ENCODE assay signal across 21 cellular contexts in the genomic region with DNA sequence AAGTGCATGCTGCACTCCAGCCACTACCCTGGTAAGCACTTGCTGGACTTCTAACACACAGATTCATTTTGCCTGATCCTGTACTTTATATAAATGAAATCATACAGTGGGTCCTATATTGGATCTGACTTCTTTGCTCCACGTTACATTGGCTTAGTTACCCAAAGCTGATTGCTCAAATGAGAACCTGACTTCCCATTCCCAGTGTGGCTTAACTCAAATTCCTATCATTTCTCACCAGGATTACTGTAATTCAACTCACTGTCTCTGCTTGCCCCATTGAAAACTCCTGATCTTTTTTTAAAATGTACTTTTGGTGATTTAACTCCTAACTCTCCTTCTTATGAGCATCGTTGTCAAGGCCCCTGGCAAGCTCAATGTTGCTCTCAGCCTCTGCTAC. TPM values are rescaled to one million over a fixed set of nuclear protein-coding genes. Genes with fewer than 3 reads are reported as not detected.
A peak's percentile ranks its signal among the peaks of the same experiment; 100 is the strongest.
DNase-seq lines count a peak whose midpoint lies in the region; ATAC-seq and TF ChIP-seq lines count a peak whose summit lies in the region.
"Had no signal": no experiment of that assay in that cellular context is flagged by ENCODE, and none has a peak within 500 bp of the region (broad histone marks: within the 10 kb centered on the region; RNA-seq: fewer than 3 reads in every experiment).

No MANE protein-coding gene starts in this region.

- no peaks in the 10 kb centered on the region for H3K27me3 ChIP-seq in CD8-positive, alpha-beta memory T cell (ENCODE audit: insufficient read depth, low read length, poor library complexity, severe bottlenecking)
- H3K27me3 ChIP-seq: Peyer's patch, tibial nerve had no signal

- no peak overlapping the region for H3K27ac ChIP-seq in CD8-positive, alpha-beta memory T cell (ENCODE audit: low read depth, low read length)
- H3K27ac ChIP-seq: A549, C4-2B, Peyer's patch, tibial nerve had no signal

- peak overlapping the region; percentile 94 for H3K27ac Mint-ChIP-seq in activated CD4-positive, alpha-beta T cell treated with anti-CD3 and anti-CD28 coated beads, Interleukin-2, amount 10 ng/mL, durations not matched to agents 7 days and 5 days
- H3K27ac Mint-ChIP-seq in CD8-positive, alpha-beta memory T cell: peak overlapping the region in 7 of 8 donors; percentile 12 to 73 (median 33)
- peak overlapping the region; percentile 8 for H3K27ac Mint-ChIP-seq in activated naive CD8-positive, alpha-beta T cell treated with anti-CD3 and anti-CD28 coated beads for 36 hours
- H3K27ac Mint-ChIP-seq in natural killer cell: peak overlapping the region in 1 of 2 donors; percentile 69
- H3K27ac Mint-ChIP-seq: memory B cell had no signal

- no peaks in the 10 kb centered on the region for H3K9me3 ChIP-seq in CD8-positive, alpha-beta memory T cell (ENCODE audit: low read length)
- H3K9me3 ChIP-seq: HAP-1, Peyer's patch, tibial nerve had no signal

- no peak for ATAC-seq in natural killer cell
- ATAC-seq in HG02642 (IDR thresholded peaks at IDR 0.05; ENCODE audit: poor library complexity, unreplicated experiment): no peak
- no peak for ATAC-seq in HG02798 (IDR thresholded peaks at IDR 0.05; ENCODE audit: poor library complexity, unreplicated experiment)
- no peak for ATAC-seq in HG02571 (IDR thresholded peaks at IDR 0.05; ENCODE audit: unreplicated experiment)
- ATAC-seq: A549, SK-N-SH treated with all-trans-retinoic acid at 6 μM for 48 hours had no signal

- peaks cover 16% of the 10 kb centered on the region for H3K9me3 Mint-ChIP-seq in activated CD4-positive, alpha-beta T cell treated with anti-CD3 and anti-CD28 coated beads, Interleukin-2, amount 10 ng/mL, durations not matched to agents 7 days and 5 days
- no peaks in the 10 kb centered on the region for H3K9me3 Mint-ChIP-seq in CD8-positive, alpha-beta memory T cell
- peaks cover 2% of the 10 kb centered on the region for H3K9me3 Mint-ChIP-seq in activated naive CD8-positive, alpha-beta T cell treated with anti-CD3 and anti-CD28 coated beads for 36 hours
- peaks cover 0 to 2% of the 10 kb centered on the region in 2 donors for H3K9me3 Mint-ChIP-seq in natural killer cell

- peaks cover 39% of the 10 kb centered on the region for H3K4me1 ChIP-seq in CD8-positive, alpha-beta memory T cell (ENCODE audit: insufficient read depth, low read length)
- H3K4me1 ChIP-seq: HAP-1 had no signal

- H3K27me3 Mint-ChIP-seq in activated CD4-positive, alpha-beta T cell treated with anti-CD3 and anti-CD28 coated beads, Interleukin-2, amount 10 ng/mL, durations not matched to agents 7 days and 5 days: no peaks in the 10 kb centered on the region
- H3K27me3 Mint-ChIP-seq in CD8-positive, alpha-beta memory T cell: no peaks in the 10 kb centered on the region
- H3K27me3 Mint-ChIP-seq in activated naive CD8-positive, alpha-beta T cell treated with anti-CD3 and anti-CD28 coated beads for 36 hours: no peaks in the 10 kb centered on the region
- no peaks in the 10 kb centered on the region for H3K27me3 Mint-ChIP-seq in natural killer cell (ENCODE audit: low read depth in 2 of 2)

- no peak for TF ChIP-seq CTCF in natural killer cell (IDR thresholded peaks at IDR 0.05)

- peak overlapping the region; percentile 33 for H3K4me3 ChIP-seq in CD8-positive, alpha-beta memory T cell (ENCODE audit: low read length)
- H3K4me3 ChIP-seq: A549, HAP-1, tibial nerve had no signal

- peaks cover 74% of the 10 kb centered on the region for H3K36me3 Mint-ChIP-seq in activated CD4-positive, alpha-beta T cell treated with anti-CD3 and anti-CD28 coated beads, Interleukin-2, amount 10 ng/mL, durations not matched to agents 7 days and 5 days (ENCODE audit: low read depth)
- peaks cover 2 to 8% (median 4%) of the 10 kb centered on the region in 3 donors for H3K36me3 Mint-ChIP-seq in CD8-positive, alpha-beta memory T cell
- peaks cover 2% of the 10 kb centered on the region for H3K36me3 Mint-ChIP-seq in activated naive CD8-positive, alpha-beta T cell treated with anti-CD3 and anti-CD28 coated beads for 36 hours
- no peaks in the 10 kb centered on the region for H3K36me3 Mint-ChIP-seq in natural killer cell

- POLR2A ChIA-PET in activated CD4-positive, alpha-beta T cell treated with anti-CD3 and anti-CD28 coated beads, Interleukin-2, amount 10 ng/mL, durations not matched to agents 7 days and 5 days (lab: Charles Lee): interaction anchor here (2.1 to 4.0 kb wide), 2 partner anchors 13 to 30 kb away, joined by 5 to 69 read pairs; partner anchors contain the start of gene CMPK2
- POLR2A ChIA-PET in CD8-positive, alpha-beta memory T cell (lab: Charles Lee): no interaction called here

- no peaks in the 10 kb centered on the region for H3K36me3 ChIP-seq in CD8-positive, alpha-beta memory T cell (ENCODE audit: insufficient read depth, low read length)
- H3K36me3 ChIP-seq: HAP-1, Peyer's patch had no signal

- DNase-seq in activated CD4-positive, alpha-beta T cell treated with anti-CD3 and anti-CD28 coated beads, Interleukin-2, amount 10 ng/mL, durations not matched to agents 7 days and 5 days: no peak
- no peak for DNase-seq in activated CD4-positive, alpha-beta T cell treated with anti-CD3 and anti-CD28 coated beads, Interleukin-2, amount 50 U/mL, for 1 hour
- no peak for DNase-seq in CD8-positive, alpha-beta memory T cell
- no peak for DNase-seq in activated naive CD8-positive, alpha-beta T cell treated with anti-CD3 and anti-CD28 coated beads for 36 hours
- no peak for DNase-seq in natural killer cell
- DNase-seq: caudate nucleus; effector CD8-positive, alpha-beta T cell; glutamatergic neuron; NCI-H1417 treated with DMSO at 0.1 percent for 48 hours; Peyer's patch; stimulated activated CD4-positive, alpha-beta T cell treated with anti-CD3 and anti-CD28 coated beads, Interleukin-12 subunit alpha, Interleukin-12 subunit beta, amount 100 ng/mL, for 4 hours had no signal

- intact Hi-C loops in natural killer cell (cut with micrococcal nuclease): no loop called here

- peak overlapping the region; percentile 99 for H3K4me3 Mint-ChIP-seq in activated CD4-positive, alpha-beta T cell treated with anti-CD3 and anti-CD28 coated beads, Interleukin-2, amount 10 ng/mL, durations not matched to agents 7 days and 5 days
- peak overlapping the region; percentile 55 to 97 (median 58) for H3K4me3 Mint-ChIP-seq in CD8-positive, alpha-beta memory T cell
- H3K4me3 Mint-ChIP-seq in activated naive CD8-positive, alpha-beta T cell treated with anti-CD3 and anti-CD28 coated beads for 36 hours: peak overlapping the region; percentile 69
- H3K4me3 Mint-ChIP-seq in natural killer cell: peak overlapping the region; percentile 86
- H3K4me3 Mint-ChIP-seq: memory B cell had no signal

- H3K4me1 Mint-ChIP-seq in activated CD4-positive, alpha-beta T cell treated with anti-CD3 and anti-CD28 coated beads, Interleukin-2, amount 10 ng/mL, durations not matched to agents 7 days and 5 days: peaks cover 59% of the 10 kb centered on the region
- H3K4me1 Mint-ChIP-seq in CD8-positive, alpha-beta memory T cell: peaks cover 44 to 53% (median 49%) of the 10 kb centered on the region in 3 donors
- peaks cover 50% of the 10 kb centered on the region for H3K4me1 Mint-ChIP-seq in activated naive CD8-positive, alpha-beta T cell treated with anti-CD3 and anti-CD28 coated beads for 36 hours
- peaks cover 38 to 39% of the 10 kb centered on the region in 2 donors for H3K4me1 Mint-ChIP-seq in natural killer cell

- CTCF ChIA-PET in activated CD4-positive, alpha-beta T cell treated with anti-CD3 and anti-CD28 coated beads, Interleukin-2, amount 10 ng/mL, durations not matched to agents 7 days and 5 days (lab: Charles Lee): interaction anchor here (0.7 to 3.3 kb wide), 6 partner anchors 11 to 166 kb away, joined by 3 to 13 read pairs (median 5); partner anchors contain the start of gene CMPK2
- CTCF ChIA-PET in CD8-positive, alpha-beta memory T cell (lab: Charles Lee): interaction anchor here (1.2 to 2.8 kb wide), 3 partner anchors 10 to 31 kb away, joined by 4 to 24 read pairs (median 4); partner anchors contain the start of gene CMPK2

RNA-seq across cellular contexts. Expression of gene RSAD2, which starts 1.4 kb away (rescaled TPM):
- 100 to 1,000 TPM; 100 to 101 TPM for total RNA-seq in activated CD4-positive, alpha-beta T cell treated with anti-CD3 and anti-CD28 coated beads, Interleukin-2, amount 10 ng/mL, durations not matched to agents 7 days and 5 days
- total RNA-seq in CD8-positive, alpha-beta memory T cell: under 1 TPM; 0.85 to 1.00 TPM
- 7.6 TPM for polyA plus RNA-seq in CD8-positive, alpha-beta memory T cell
- total RNA-seq in activated naive CD8-positive, alpha-beta T cell treated with anti-CD3 and anti-CD28 coated beads for 36 hours: 10 to 100 TPM in 1 of 2 experiments, 1 to 10 TPM in 1; 9.2 to 10.0 TPM
- 10 to 100 TPM in 1 of 3 donors, 1 to 10 TPM in 2; 7.9 to 12.0 (median 9.4) TPM for total RNA-seq in natural killer cell
- total RNA-seq: HT1080 had no signal

RNA-seq across cellular contexts. Expression of gene CMPK2, which starts 13.3 kb away (rescaled TPM):
- total RNA-seq in activated CD4-positive, alpha-beta T cell treated with anti-CD3 and anti-CD28 coated beads, Interleukin-2, amount 10 ng/mL, durations not matched to agents 7 days and 5 days: 10 to 100 TPM; 94.3 to 96.0 TPM
- total RNA-seq in CD8-positive, alpha-beta memory T cell: 1 to 10 TPM in 1 of 2 experiments, under 1 TPM in 1; 0.62 to 1.1 TPM
- 10.9 TPM for polyA plus RNA-seq in CD8-positive, alpha-beta memory T cell
- 10 to 100 TPM; 11.8 to 13.2 TPM for total RNA-seq in activated naive CD8-positive, alpha-beta T cell treated with anti-CD3 and anti-CD28 coated beads for 36 hours
- 10 to 100 TPM in 1 of 3 donors, 1 to 10 TPM in 2; 5.8 to 11.4 (median 8.6) TPM for total RNA-seq in natural killer cell

RNA-seq across cellular contexts. Expression of gene RNF144A, which starts 38.2 kb away (rescaled TPM):
- total RNA-seq in activated CD4-positive, alpha-beta T cell treated with anti-CD3 and anti-CD28 coated beads, Interleukin-2, amount 10 ng/mL, durations not matched to agents 7 days and 5 days: 100 to 1,000 TPM in 1 of 2 experiments, 10 to 100 TPM in 1; 89.6 to 101 TPM
- 10 to 100 TPM; 13.5 to 14.9 TPM for total RNA-seq in CD8-positive, alpha-beta memory T cell
- 8.3 TPM for polyA plus RNA-seq in CD8-positive, alpha-beta memory T cell
- total RNA-seq in activated naive CD8-positive, alpha-beta T cell treated with anti-CD3 and anti-CD28 coated beads for 36 hours: 10 to 100 TPM; 29.7 to 31.4 TPM
- total RNA-seq in natural killer cell: 10 to 100 TPM; 17.3 to 36.7 (median 19.0) TPM

Comparison
In these comparisons a context has a peak if more than half of its experiments do, and no peak if none do; other contexts are left out.
1. RNA of gene RSAD2, which starts 1.4 kb away (total RNA-seq): 100 to 101 TPM in activated CD4-positive, alpha-beta T cell treated with anti-CD3 and anti-CD28 coated beads, Interleukin-2, amount 10 ng/mL, durations not matched to agents 7 days and 5 days; 9.2 to 10.0 TPM in activated naive CD8-positive, alpha-beta T cell treated with anti-CD3 and anti-CD28 coated beads for 36 hours, 7.9 to 12.0 TPM in natural killer cell and 0.85 to 1.00 TPM in CD8-positive, alpha-beta memory T cell; every median in the first group is over 4 times any median in the second.
2. RNA of gene CMPK2, which starts 13.3 kb away (total RNA-seq): 94.3 to 96.0 TPM in activated CD4-positive, alpha-beta T cell treated with anti-CD3 and anti-CD28 coated beads, Interleukin-2, amount 10 ng/mL, durations not matched to agents 7 days and 5 days; 11.8 to 13.2 TPM in activated naive CD8-positive, alpha-beta T cell treated with anti-CD3 and anti-CD28 coated beads for 36 hours, 5.8 to 11.4 TPM in natural killer cell and 0.62 to 1.1 TPM in CD8-positive, alpha-beta memory T cell; every median in the first group is over 4 times any median in the second.
3. Peak in every context shown above with its lines, with median percentiles within 50 percentile points of each other: H3K4me3 Mint-ChIP-seq.